ENCODE assay signal across 1 cellular context in genomic region chr16:82298472-82298871, GRCh38.
TF ChIP-seq lines count a peak whose summit lies in the region.

No MANE protein-coding gene starts in this region.

TF ChIP-seq in H1, 55 proteins besides CTCF, POLR2A, EP300 and RAD21:
- TF ChIP-seq EZH2 (IDR thresholded peaks at IDR 0.05; ENCODE audit: low read depth, low read length, severe bottlenecking) = no peak
- no peak for TF ChIP-seq TCF12 (IDR thresholded peaks at IDR 0.05; ENCODE audit: low read depth, low read length)
- TF ChIP-seq CEBPB (IDR thresholded peaks at IDR 0.05; ENCODE audit: low read depth, low read length) = no peak
- TF ChIP-seq JUND (IDR thresholded peaks at IDR 0.05; ENCODE audit: low read length) = no peak
- TF ChIP-seq KDM1A (IDR thresholded peaks at IDR 0.05; ENCODE audit: borderline replicate concordance, low read length) = no peak
- no peak for TF ChIP-seq CBX8 (IDR thresholded peaks at IDR 0.05; ENCODE audit: borderline replicate concordance, low read depth, low read length)
- TF ChIP-seq HDAC6 (IDR thresholded peaks at IDR 0.05; ENCODE audit: low read depth, low read length) = no peak
- TF ChIP-seq TAF7 (optimal IDR thresholded peaks at IDR 0.05; ENCODE audit: borderline replicate concordance, low read depth, low read length) = no peak
- TF ChIP-seq FOSL1 (IDR thresholded peaks at IDR 0.05; ENCODE audit: insufficient read depth, low read depth, low read length) = no peak
- TF ChIP-seq KDM4A (IDR thresholded peaks at IDR 0.05; ENCODE audit: low read depth, low read length, severe bottlenecking) = no peak
- no peak for TF ChIP-seq SUZ12 (IDR thresholded peaks at IDR 0.05; ENCODE audit: low read length)
- no peak for TF ChIP-seq CBX5 (IDR thresholded peaks at IDR 0.05; ENCODE audit: low read depth, low read length)
- no peak for TF ChIP-seq POU5F1 (IDR thresholded peaks at IDR 0.05; ENCODE audit: low read depth, low read length)
- TF ChIP-seq BACH1 (IDR thresholded peaks at IDR 0.05; ENCODE audit: low read length) = no peak
- TF ChIP-seq ATF2 (IDR thresholded peaks at IDR 0.05; ENCODE audit: low read length) = no peak
- no peak for TF ChIP-seq E2F6 (IDR thresholded peaks at IDR 0.05)
- no peak for TF ChIP-seq ATF3 (IDR thresholded peaks at IDR 0.05; ENCODE audit: insufficient read depth, low read depth, low read length)
